Comparison of ENCODE assay signal across 2 cellular contexts in the genomic region with DNA sequence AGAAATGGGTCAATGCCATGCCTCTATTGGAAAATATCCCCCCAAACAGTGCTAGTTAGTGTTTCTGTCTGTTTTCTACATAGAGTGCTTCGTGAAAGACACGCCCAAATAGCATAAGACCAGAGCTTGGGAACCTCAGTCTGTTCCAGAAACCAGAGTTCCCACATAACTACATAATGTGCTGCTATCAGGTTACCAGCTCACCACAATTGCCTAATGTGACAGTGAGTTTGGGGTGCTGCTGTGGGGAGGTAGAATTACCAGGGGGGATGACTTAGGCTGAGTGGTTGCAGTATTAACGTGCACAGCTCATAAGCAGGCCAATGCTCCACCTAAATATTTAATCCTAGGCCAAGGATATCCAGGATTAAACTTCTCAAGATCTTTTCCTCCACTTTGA.
TF ChIP-seq lines count a peak whose summit lies in the region.

No MANE protein-coding gene starts in this region.

TF ChIP-seq in SK-N-SH treated with all-trans-retinoic acid at 6 μM for 48 hours, 23 proteins besides CTCF, POLR2A, EP300 and RAD21 (continued from another document):
- TF ChIP-seq, protein P1, sequence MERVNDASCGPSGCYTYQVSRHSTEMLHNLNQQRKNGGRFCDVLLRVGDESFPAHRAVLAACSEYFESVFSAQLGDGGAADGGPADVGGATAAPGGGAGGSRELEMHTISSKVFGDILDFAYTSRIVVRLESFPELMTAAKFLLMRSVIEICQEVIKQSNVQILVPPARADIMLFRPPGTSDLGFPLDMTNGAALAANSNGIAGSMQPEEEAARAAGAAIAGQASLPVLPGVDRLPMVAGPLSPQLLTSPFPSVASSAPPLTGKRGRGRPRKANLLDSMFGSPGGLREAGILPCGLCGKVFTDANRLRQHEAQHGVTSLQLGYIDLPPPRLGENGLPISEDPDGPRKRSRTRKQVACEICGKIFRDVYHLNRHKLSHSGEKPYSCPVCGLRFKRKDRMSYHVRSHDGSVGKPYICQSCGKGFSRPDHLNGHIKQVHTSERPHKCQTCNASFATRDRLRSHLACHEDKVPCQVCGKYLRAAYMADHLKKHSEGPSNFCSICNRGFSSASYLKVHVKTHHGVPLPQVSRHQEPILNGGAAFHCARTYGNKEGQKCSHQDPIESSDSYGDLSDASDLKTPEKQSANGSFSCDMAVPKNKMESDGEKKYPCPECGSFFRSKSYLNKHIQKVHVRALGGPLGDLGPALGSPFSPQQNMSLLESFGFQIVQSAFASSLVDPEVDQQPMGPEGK (CRISPR knock-in tag; IDR thresholded peaks at IDR 0.05; ENCODE audit: borderline replicate concordance) = no peak
- TF ChIP-seq ZFP3 (CRISPR knock-in tag; IDR thresholded peaks at IDR 0.05) = no peak
- TF ChIP-seq ZFP30 (CRISPR knock-in tag; IDR thresholded peaks at IDR 0.05) = no peak
- TF ChIP-seq, protein P2, sequence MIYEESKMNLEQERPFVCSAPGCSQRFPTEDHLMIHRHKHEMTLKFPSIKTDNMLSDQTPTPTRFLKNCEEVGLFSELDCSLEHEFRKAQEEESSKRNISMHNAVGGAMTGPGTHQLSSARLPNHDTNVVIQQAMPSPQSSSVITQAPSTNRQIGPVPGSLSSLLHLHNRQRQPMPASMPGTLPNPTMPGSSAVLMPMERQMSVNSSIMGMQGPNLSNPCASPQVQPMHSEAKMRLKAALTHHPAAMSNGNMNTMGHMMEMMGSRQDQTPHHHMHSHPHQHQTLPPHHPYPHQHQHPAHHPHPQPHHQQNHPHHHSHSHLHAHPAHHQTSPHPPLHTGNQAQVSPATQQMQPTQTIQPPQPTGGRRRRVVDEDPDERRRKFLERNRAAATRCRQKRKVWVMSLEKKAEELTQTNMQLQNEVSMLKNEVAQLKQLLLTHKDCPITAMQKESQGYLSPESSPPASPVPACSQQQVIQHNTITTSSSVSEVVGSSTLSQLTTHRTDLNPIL (CRISPR knock-in tag; IDR thresholded peaks at IDR 0.05; ENCODE audit: low read depth) = no peak
- TF ChIP-seq TOX (CRISPR knock-in tag; IDR thresholded peaks at IDR 0.05; ENCODE audit: borderline replicate concordance) = no peak
- no peak for TF ChIP-seq RARB (CRISPR knock-in tag; IDR thresholded peaks at IDR 0.05)
- no peak for TF ChIP-seq ZNF8 (CRISPR knock-in tag; IDR thresholded peaks at IDR 0.05)
- TF ChIP-seq ARNTL (CRISPR knock-in tag; IDR thresholded peaks at IDR 0.05; ENCODE audit: borderline replicate concordance, low read depth) = no peak
- no peak for TF ChIP-seq TCF4 (CRISPR knock-in tag; IDR thresholded peaks at IDR 0.05; ENCODE audit: borderline replicate concordance)
- no peak for TF ChIP-seq ZNF70 (CRISPR knock-in tag; IDR thresholded peaks at IDR 0.05)
- no peak for TF ChIP-seq OSR1 (CRISPR knock-in tag; IDR thresholded peaks at IDR 0.05)
- no peak for TF ChIP-seq SNAI2 (CRISPR knock-in tag; IDR thresholded peaks at IDR 0.05)
- TF ChIP-seq, protein P3, sequence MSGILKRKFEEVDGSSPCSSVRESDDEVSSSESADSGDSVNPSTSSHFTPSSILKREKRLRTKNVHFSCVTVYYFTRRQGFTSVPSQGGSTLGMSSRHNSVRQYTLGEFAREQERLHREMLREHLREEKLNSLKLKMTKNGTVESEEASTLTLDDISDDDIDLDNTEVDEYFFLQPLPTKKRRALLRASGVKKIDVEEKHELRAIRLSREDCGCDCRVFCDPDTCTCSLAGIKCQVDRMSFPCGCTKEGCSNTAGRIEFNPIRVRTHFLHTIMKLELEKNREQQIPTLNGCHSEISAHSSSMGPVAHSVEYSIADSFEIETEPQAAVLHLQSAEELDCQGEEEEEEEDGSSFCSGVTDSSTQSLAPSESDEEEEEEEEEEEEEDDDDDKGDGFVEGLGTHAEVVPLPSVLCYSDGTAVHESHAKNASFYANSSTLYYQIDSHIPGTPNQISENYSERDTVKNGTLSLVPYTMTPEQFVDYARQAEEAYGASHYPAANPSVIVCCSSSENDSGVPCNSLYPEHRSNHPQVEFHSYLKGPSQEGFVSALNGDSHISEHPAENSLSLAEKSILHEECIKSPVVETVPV (CRISPR knock-in tag; IDR thresholded peaks at IDR 0.05) = no peak

TF ChIP-seq in SK-N-SH, 30 proteins besides CTCF, POLR2A, EP300 and RAD21 (continued from another document):
- TF ChIP-seq, protein P4, sequence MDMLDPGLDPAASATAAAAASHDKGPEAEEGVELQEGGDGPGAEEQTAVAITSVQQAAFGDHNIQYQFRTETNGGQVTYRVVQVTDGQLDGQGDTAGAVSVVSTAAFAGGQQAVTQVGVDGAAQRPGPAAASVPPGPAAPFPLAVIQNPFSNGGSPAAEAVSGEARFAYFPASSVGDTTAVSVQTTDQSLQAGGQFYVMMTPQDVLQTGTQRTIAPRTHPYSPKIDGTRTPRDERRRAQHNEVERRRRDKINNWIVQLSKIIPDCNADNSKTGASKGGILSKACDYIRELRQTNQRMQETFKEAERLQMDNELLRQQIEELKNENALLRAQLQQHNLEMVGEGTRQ (IDR thresholded peaks at IDR 0.05; ENCODE audit: borderline replicate concordance, low read depth, low read length) = no peak
- TF ChIP-seq, protein P5, sequence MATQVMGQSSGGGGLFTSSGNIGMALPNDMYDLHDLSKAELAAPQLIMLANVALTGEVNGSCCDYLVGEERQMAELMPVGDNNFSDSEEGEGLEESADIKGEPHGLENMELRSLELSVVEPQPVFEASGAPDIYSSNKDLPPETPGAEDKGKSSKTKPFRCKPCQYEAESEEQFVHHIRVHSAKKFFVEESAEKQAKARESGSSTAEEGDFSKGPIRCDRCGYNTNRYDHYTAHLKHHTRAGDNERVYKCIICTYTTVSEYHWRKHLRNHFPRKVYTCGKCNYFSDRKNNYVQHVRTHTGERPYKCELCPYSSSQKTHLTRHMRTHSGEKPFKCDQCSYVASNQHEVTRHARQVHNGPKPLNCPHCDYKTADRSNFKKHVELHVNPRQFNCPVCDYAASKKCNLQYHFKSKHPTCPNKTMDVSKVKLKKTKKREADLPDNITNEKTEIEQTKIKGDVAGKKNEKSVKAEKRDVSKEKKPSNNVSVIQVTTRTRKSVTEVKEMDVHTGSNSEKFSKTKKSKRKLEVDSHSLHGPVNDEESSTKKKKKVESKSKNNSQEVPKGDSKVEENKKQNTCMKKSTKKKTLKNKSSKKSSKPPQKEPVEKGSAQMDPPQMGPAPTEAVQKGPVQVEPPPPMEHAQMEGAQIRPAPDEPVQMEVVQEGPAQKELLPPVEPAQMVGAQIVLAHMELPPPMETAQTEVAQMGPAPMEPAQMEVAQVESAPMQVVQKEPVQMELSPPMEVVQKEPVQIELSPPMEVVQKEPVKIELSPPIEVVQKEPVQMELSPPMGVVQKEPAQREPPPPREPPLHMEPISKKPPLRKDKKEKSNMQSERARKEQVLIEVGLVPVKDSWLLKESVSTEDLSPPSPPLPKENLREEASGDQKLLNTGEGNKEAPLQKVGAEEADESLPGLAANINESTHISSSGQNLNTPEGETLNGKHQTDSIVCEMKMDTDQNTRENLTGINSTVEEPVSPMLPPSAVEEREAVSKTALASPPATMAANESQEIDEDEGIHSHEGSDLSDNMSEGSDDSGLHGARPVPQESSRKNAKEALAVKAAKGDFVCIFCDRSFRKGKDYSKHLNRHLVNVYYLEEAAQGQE (IDR thresholded peaks at IDR 0.05; ENCODE audit: low read depth, low read length) = no peak
- no peak for TF ChIP-seq YY1 (IDR thresholded peaks at IDR 0.05; ENCODE audit: low read depth)
- no peak for TF ChIP-seq TEAD4 (IDR thresholded peaks at IDR 0.05; ENCODE audit: borderline replicate concordance, insufficient read depth)
- TF ChIP-seq, protein P6, sequence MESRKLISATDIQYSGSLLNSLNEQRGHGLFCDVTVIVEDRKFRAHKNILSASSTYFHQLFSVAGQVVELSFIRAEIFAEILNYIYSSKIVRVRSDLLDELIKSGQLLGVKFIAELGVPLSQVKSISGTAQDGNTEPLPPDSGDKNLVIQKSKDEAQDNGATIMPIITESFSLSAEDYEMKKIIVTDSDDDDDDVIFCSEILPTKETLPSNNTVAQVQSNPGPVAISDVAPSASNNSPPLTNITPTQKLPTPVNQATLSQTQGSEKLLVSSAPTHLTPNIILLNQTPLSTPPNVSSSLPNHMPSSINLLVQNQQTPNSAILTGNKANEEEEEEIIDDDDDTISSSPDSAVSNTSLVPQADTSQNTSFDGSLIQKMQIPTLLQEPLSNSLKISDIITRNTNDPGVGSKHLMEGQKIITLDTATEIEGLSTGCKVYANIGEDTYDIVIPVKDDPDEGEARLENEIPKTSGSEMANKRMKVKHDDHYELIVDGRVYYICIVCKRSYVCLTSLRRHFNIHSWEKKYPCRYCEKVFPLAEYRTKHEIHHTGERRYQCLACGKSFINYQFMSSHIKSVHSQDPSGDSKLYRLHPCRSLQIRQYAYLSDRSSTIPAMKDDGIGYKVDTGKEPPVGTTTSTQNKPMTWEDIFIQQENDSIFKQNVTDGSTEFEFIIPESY (IDR thresholded peaks at IDR 0.05; ENCODE audit: borderline replicate concordance, low read depth) = no peak
- TF ChIP-seq, protein P7, sequence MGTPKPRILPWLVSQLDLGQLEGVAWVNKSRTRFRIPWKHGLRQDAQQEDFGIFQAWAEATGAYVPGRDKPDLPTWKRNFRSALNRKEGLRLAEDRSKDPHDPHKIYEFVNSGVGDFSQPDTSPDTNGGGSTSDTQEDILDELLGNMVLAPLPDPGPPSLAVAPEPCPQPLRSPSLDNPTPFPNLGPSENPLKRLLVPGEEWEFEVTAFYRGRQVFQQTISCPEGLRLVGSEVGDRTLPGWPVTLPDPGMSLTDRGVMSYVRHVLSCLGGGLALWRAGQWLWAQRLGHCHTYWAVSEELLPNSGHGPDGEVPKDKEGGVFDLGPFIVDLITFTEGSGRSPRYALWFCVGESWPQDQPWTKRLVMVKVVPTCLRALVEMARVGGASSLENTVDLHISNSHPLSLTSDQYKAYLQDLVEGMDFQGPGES (IDR thresholded peaks at IDR 0.05; ENCODE audit: low read depth, low read length) = no peak
- TF ChIP-seq ELF1 (IDR thresholded peaks at IDR 0.05) = no peak
